ENCODE assay signal across 11 cellular contexts in the genomic region with DNA sequence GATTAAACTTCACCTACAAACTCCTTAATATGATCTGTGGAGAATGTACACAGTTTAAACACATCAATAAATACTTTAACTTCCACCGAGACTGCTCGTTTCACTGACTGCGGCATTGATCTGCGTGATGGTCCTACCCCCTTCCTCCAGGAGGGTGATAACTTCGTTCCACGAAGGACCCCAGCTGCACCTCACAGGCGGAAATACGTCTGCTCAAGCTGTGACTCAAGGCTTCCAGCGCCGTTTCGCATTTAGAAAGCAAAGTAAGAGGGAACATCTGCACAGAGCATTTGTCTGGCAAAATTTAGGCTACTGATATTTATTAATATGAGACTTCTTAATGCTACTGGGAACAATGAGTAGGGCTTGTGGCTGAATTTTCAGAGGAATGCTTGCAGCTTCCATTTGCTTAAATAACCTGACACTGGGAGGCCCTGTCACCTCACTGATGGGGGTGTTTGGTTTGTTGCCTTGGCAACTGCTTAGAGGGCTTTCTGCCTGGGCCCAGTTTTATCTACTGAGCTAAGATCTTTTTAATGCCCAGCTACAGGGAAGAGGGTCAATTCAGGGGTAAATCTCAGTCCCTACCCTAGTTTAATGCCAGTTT. TPM values are rescaled to one million over a fixed set of nuclear protein-coding genes. Genes with fewer than 3 reads are reported as not detected.
A peak's percentile ranks its signal among the peaks of the same experiment; 100 is the strongest.
DNase-seq lines count a peak whose midpoint lies in the region; ATAC-seq and TF ChIP-seq lines count a peak whose summit lies in the region.
"Had no signal": no experiment of that assay in that cellular context is flagged by ENCODE, and none has a peak within 500 bp of the region (broad histone marks: within the 10 kb centered on the region; RNA-seq: fewer than 3 reads in every experiment).

No MANE protein-coding gene starts in this region.

- H3K4me3 Mint-ChIP-seq in brain: peak overlapping the region in 1 of 5 experiments; percentile 2
- no peak overlapping the region for H3K4me3 Mint-ChIP-seq in memory B cell
- no peak overlapping the region for H3K4me3 Mint-ChIP-seq in activated T-helper 1 cell treated with anti-CD3 and anti-CD28 coated beads, Interleukin-12 subunit alpha, Interleukin-12 subunit beta, Interleukin-2, Interleukin-4 antibody, amounts not matched to agents 30 ng/mL and 10 ng/mL and 1 ng/mL, durations not matched to agents 14 hours and 24 hours and 36 hours

- H3K9me3 ChIP-seq in tibial nerve: no peaks in the 10 kb centered on the region

- peaks cover 0 to 62% (median 3%) of the 10 kb centered on the region in 3 donors for H3K36me3 ChIP-seq in tibial nerve

- H3K27me3 Mint-ChIP-seq in brain (no peaks in the 10 kb centered on the region), memory B cell (no peaks in the 10 kb centered on the region)
- no peaks in the 10 kb centered on the region for H3K27me3 Mint-ChIP-seq in activated T-helper 1 cell treated with anti-CD3 and anti-CD28 coated beads, Interleukin-12 subunit alpha, Interleukin-12 subunit beta, Interleukin-2, Interleukin-4 antibody, amounts not matched to agents 30 ng/mL and 10 ng/mL and 1 ng/mL, durations not matched to agents 14 hours and 24 hours and 36 hours (ENCODE audit: insufficient read depth)

- peaks cover 0 to 17% (median 12%) of the 10 kb centered on the region in 4 donors for H3K4me1 ChIP-seq in tibial nerve

- H3K9me3 Mint-ChIP-seq in brain: no peaks in the 10 kb centered on the region
- H3K9me3 Mint-ChIP-seq in memory B cell: no peaks in the 10 kb centered on the region
- H3K9me3 Mint-ChIP-seq in activated T-helper 1 cell treated with anti-CD3 and anti-CD28 coated beads, Interleukin-12 subunit alpha, Interleukin-12 subunit beta, Interleukin-2, Interleukin-4 antibody, amounts not matched to agents 30 ng/mL and 10 ng/mL and 1 ng/mL, durations not matched to agents 14 hours and 24 hours and 36 hours: no peaks in the 10 kb centered on the region

- TF ChIP-seq CTCF in brain (conservative IDR thresholded peaks at IDR 0.05) (no peak), tibial nerve (IDR thresholded peaks at IDR 0.05) (no peak)

- intact Hi-C loops in activated T-helper 1 cell treated with anti-CD3 and anti-CD28 coated beads, Interleukin-12 subunit alpha, Interleukin-12 subunit beta, Interleukin-2, Interleukin-4 antibody, amounts not matched to agents 30 ng/mL and 10 ng/mL and 1 ng/mL, durations not matched to agents 14 hours and 24 hours and 36 hours (cut with micrococcal nuclease): no loop called here

- no peak overlapping the region for H3K4me3 ChIP-seq in tibial nerve

- DNase-seq in NCI-H748 (lab: John Stamatoyannopoulos, UW; ENCODE audit: unreplicated experiment): peak; percentile 3
- DNase-seq in NCI-H748 treated with DMSO at 0.1 percent for 48 hours (lab: John Stamatoyannopoulos, UW): no peak
- DNase-seq in memory B cell (ENCODE audit: low spot score in 2 of 2): no peak
- DNase-seq in tibial nerve (ENCODE audit: low spot score in 2 of 2): no peak
- DNase-seq in activated T-helper 1 cell treated with anti-CD3 and anti-CD28 coated beads, Interleukin-12 subunit alpha, Interleukin-12 subunit beta, Interleukin-2, Interleukin-4 antibody, amounts not matched to agents 30 ng/mL and 10 ng/mL and 1 ng/mL, durations not matched to agents 14 hours and 24 hours and 36 hours (ENCODE audit: low spot score): no peak
- no peak for DNase-seq in activated CD4-positive, alpha-beta T cell treated with anti-CD3 and anti-CD28 coated beads, Interleukin-2, amount 50 U/mL, for 48 hours
- DNase-seq: activated gamma-delta T cell, cortex of kidney, T1000 had no signal

- peak overlapping the region in 3 of 4 donors; percentile 9 to 82 (median 72) for H3K27ac ChIP-seq in tibial nerve

- 69 to 78% methylated on average over 11 of the region's 11 CpGs for WGBS in tibial nerve, 2 donors

- TF ChIP-seq EP300 in tibial nerve (IDR thresholded peaks at IDR 0.05): no peak

- ATAC-seq in memory B cell (ENCODE audit: low read depth): no peak
- no peak for ATAC-seq in HG02678 (IDR thresholded peaks at IDR 0.05; ENCODE audit: unreplicated experiment)

- peak overlapping the region; percentile 5 to 93 (median 62) for H3K27ac Mint-ChIP-seq in brain
- H3K27ac Mint-ChIP-seq in memory B cell: peak overlapping the region; percentile 94
- no peak overlapping the region for H3K27ac Mint-ChIP-seq in activated T-helper 1 cell treated with anti-CD3 and anti-CD28 coated beads, Interleukin-12 subunit alpha, Interleukin-12 subunit beta, Interleukin-2, Interleukin-4 antibody, amounts not matched to agents 30 ng/mL and 10 ng/mL and 1 ng/mL, durations not matched to agents 14 hours and 24 hours and 36 hours

- no peak for TF ChIP-seq POLR2A in tibial nerve (IDR thresholded peaks at IDR 0.05)

- H3K36me3 Mint-ChIP-seq in brain (peaks cover 69% of the 10 kb centered on the region), memory B cell (peaks cover 6% of the 10 kb centered on the region)
- peaks cover 2% of the 10 kb centered on the region for H3K36me3 Mint-ChIP-seq in activated T-helper 1 cell treated with anti-CD3 and anti-CD28 coated beads, Interleukin-12 subunit alpha, Interleukin-12 subunit beta, Interleukin-2, Interleukin-4 antibody, amounts not matched to agents 30 ng/mL and 10 ng/mL and 1 ng/mL, durations not matched to agents 14 hours and 24 hours and 36 hours (ENCODE audit: low read depth)

- H3K4me1 Mint-ChIP-seq in brain (peaks cover 31% of the 10 kb centered on the region), memory B cell (peaks cover 25% of the 10 kb centered on the region)
- H3K4me1 Mint-ChIP-seq in activated T-helper 1 cell treated with anti-CD3 and anti-CD28 coated beads, Interleukin-12 subunit alpha, Interleukin-12 subunit beta, Interleukin-2, Interleukin-4 antibody, amounts not matched to agents 30 ng/mL and 10 ng/mL and 1 ng/mL, durations not matched to agents 14 hours and 24 hours and 36 hours (ENCODE audit: low read depth): peaks cover 10% of the 10 kb centered on the region

- no peaks in the 10 kb centered on the region for H3K27me3 ChIP-seq in tibial nerve

RNA-seq across cellular contexts. Expression of a gene that starts 14.8 kb away (rescaled TPM):
- 13.7 TPM for polyA plus RNA-seq in brain (ENCODE audit: insufficient read depth, low read depth, low replicate concordance)
- 10 to 100 TPM in 1 of 4 donors, 1 to 10 TPM in 3; 1.5 to 10.8 (median 2.6) TPM for total RNA-seq in tibial nerve
- not detected in 2 replicates for total RNA-seq in activated T-helper 1 cell treated with anti-CD3 and anti-CD28 coated beads, Interleukin-12 subunit alpha, Interleukin-12 subunit beta, Interleukin-2, Interleukin-4 antibody, amounts not matched to agents 30 ng/mL and 10 ng/mL and 1 ng/mL, durations not matched to agents 14 hours and 24 hours and 36 hours
